ENCODE assay signal across 8 cellular contexts in genomic region chr19:662207-662961, GRCh38. TPM values are rescaled to one million over a fixed set of nuclear protein-coding genes. Genes with fewer than 3 reads are reported as not detected.
A peak's percentile ranks its signal among the peaks of the same experiment; 100 is the strongest.
DNase-seq lines count a peak whose midpoint lies in the region; ATAC-seq, FAIRE-seq and TF ChIP-seq lines count a peak whose summit lies in the region.

No MANE protein-coding gene starts in this region.

- H3K4me3 ChIP-seq in GM06990 (replicated peaks; ENCODE audit: low read depth, low read length) (peak overlapping the region; percentile 97), Peyer's patch (peak overlapping the region; percentile 96 to 100 (median 98)), right cardiac atrium (ENCODE audit: low read length) (peak overlapping the region; percentile 94), small intestine (ENCODE audit: low read depth in 1 of 2, low read length in 2 of 2) (peak overlapping the region; percentile 95 to 100)

- H3K4me1 Mint-ChIP-seq in HFFc6 (ENCODE audit: low read depth): peaks cover 32% of the 10 kb centered on the region

- peaks cover 4 to 63% (median 41%) of the 10 kb centered on the region in 4 donors for H3K4me1 ChIP-seq in Peyer's patch
- peaks cover 9% of the 10 kb centered on the region for H3K4me1 ChIP-seq in right cardiac atrium (ENCODE audit: control insufficient read depth, insufficient read depth, low read length)
- peaks cover 10 to 15% of the 10 kb centered on the region in 2 donors for H3K4me1 ChIP-seq in small intestine (ENCODE audit: control insufficient read depth in 2 of 2, insufficient read depth in 1 of 2, low read depth in 1 of 2, low read length in 1 of 2)

- peak in 1 of 2 donors; percentile 34 for TF ChIP-seq POLR2A in Peyer's patch (IDR thresholded peaks at IDR 0.05)

- intact Hi-C loops in right cardiac atrium (cut with DNase I) (loop anchor here in 1 of 4 donors (5.0 kb wide), 1 partner anchor 130 kb away; the partner anchor contains the start of gene CDC34), posterior cingulate gyrus (cut with DNase I) (loop anchor here (10.0 kb wide), 2 partner anchors 132 to 262 kb away; partner anchors contain the start of genes ARID3A and PTBP1)

- peak overlapping the region; percentile 78 for H3K27ac Mint-ChIP-seq in HFFc6

- DNase-seq in GM06990 (ENCODE audit: extremely low read depth, insufficient read length): peak; percentile 61
- DNase-seq in HFFc6: no peak
- DNase-seq in Peyer's patch: peak; percentile 83 to 89 (median 84)
- DNase-seq in activated naive CD4-positive, alpha-beta T cell treated with Interleukin-2 at 50 U/mL for 16 hours: peak; percentile 78
- DNase-seq in right cardiac atrium: peak in 1 of 3 donors; percentile 75
- peak; percentile 80 for DNase-seq in small intestine
- DNase-seq in posterior cingulate gyrus: no peak
- no peak for DNase-seq in anterior cingulate cortex (lab: John Stamatoyannopoulos, UW)

- peak overlapping the region; percentile 91 for H3K4me3 Mint-ChIP-seq in HFFc6

- peak in 1 of 2 donors; percentile 2 for ATAC-seq in right cardiac atrium

- peaks cover 3% of the 10 kb centered on the region for H3K27me3 Mint-ChIP-seq in HFFc6 (ENCODE audit: insufficient read depth)

- H3K27me3 ChIP-seq in GM06990 (replicated peaks; ENCODE audit: control insufficient read depth, insufficient read depth, low read length): no peaks in the 10 kb centered on the region
- H3K27me3 ChIP-seq in Peyer's patch: no peaks in the 10 kb centered on the region
- H3K27me3 ChIP-seq in right cardiac atrium (ENCODE audit: control insufficient read depth, insufficient read depth): no peaks in the 10 kb centered on the region
- no peaks in the 10 kb centered on the region for H3K27me3 ChIP-seq in small intestine (ENCODE audit: control insufficient read depth in 2 of 2, insufficient read depth in 2 of 2, low read length in 2 of 2)

- H3K27ac ChIP-seq in Peyer's patch (peak overlapping the region; percentile 94 to 99 (median 98)), right cardiac atrium (ENCODE audit: low read length) (peak overlapping the region; percentile 79), small intestine (ENCODE audit: low read depth in 1 of 2, low read length in 1 of 2) (peak overlapping the region; percentile 96 to 97)

- no peaks in the 10 kb centered on the region for H3K36me3 Mint-ChIP-seq in HFFc6 (ENCODE audit: low read depth)

- H3K9me3 ChIP-seq in Peyer's patch: no peaks in the 10 kb centered on the region
- no peaks in the 10 kb centered on the region for H3K9me3 ChIP-seq in right cardiac atrium (ENCODE audit: control insufficient read depth, low read length)
- no peaks in the 10 kb centered on the region for H3K9me3 ChIP-seq in small intestine (ENCODE audit: control insufficient read depth, low read depth)

- H3K36me3 ChIP-seq in GM06990 (ENCODE audit: control insufficient read depth, insufficient read depth, low read length) (peaks cover 10% of the 10 kb centered on the region), Peyer's patch (peaks cover 0 to 7% (median 0%) of the 10 kb centered on the region in 3 donors), small intestine (ENCODE audit: control insufficient read depth in 2 of 2, insufficient read depth in 2 of 2, low read length in 2 of 2) (peaks cover 0 to 2% of the 10 kb centered on the region in 2 donors)

- H3K9me3 Mint-ChIP-seq in HFFc6: no peaks in the 10 kb centered on the region

- no peak for FAIRE-seq in small intestine (lab: Jason Lieb, UNC)

- WGBS in right cardiac atrium: under 1% methylated on average over 81 of the region's 81 CpGs
- WGBS in small intestine, 3 donors: 0 to 1% (median 0%) methylated on average over 64 to 81 of the region's 81 CpGs

- no peak for TF ChIP-seq CTCF in GM06990 (IDR thresholded peaks at IDR 0.05; ENCODE audit: insufficient read depth, low read length, poor library complexity, severe bottlenecking)
- TF ChIP-seq CTCF in HFFc6 (IDR thresholded peaks at IDR 0.05): no peak
- TF ChIP-seq CTCF in Peyer's patch (IDR thresholded peaks at IDR 0.05): no peak

RNA-seq across cellular contexts. Expression of gene RNF126, which starts 0.6 kb away (rescaled TPM):
- total RNA-seq in HFFc6 (2021; fragmentation: NEBNext Ultra II Directional; extraction: Animal tissue kit (Norgen Biotek cat#: 25700)): 10 to 100 TPM; 35.8 to 39.2 (median 38.2) TPM
- 100 to 1,000 TPM in 3 of 4 donors, 10 to 100 TPM in 1; 83.3 to 119 (median 115) TPM for total RNA-seq in Peyer's patch
- total RNA-seq in right cardiac atrium: 10 to 100 TPM; 21.7 to 37.6 (median 28.0) TPM
- 24.5 TPM for polyA plus RNA-seq in right cardiac atrium
- 10 to 100 TPM; 54.4 to 60.2 (median 56.5) TPM for polyA plus RNA-seq in small intestine

RNA-seq across cellular contexts. Expression of gene FSTL3, which starts 13.8 kb away (rescaled TPM):
- 100 to 1,000 TPM in 3 of 6 experiments, 10 to 100 TPM in 3; 97.1 to 123 (median 101) TPM for total RNA-seq in HFFc6 (2021; fragmentation: NEBNext Ultra II Directional; extraction: Animal tissue kit (Norgen Biotek cat#: 25700))
- total RNA-seq in Peyer's patch: 10 to 100 TPM; 13.8 to 94.9 (median 34.9) TPM
- 100 to 1,000 TPM in 1 of 4 donors, 10 to 100 TPM in 3; 47.1 to 110 (median 61.9) TPM for total RNA-seq in right cardiac atrium
- 64.1 TPM for polyA plus RNA-seq in right cardiac atrium
- 10 to 100 TPM in 1 of 3 donors, 1 to 10 TPM in 2; 4.0 to 30.0 (median 5.4) TPM for polyA plus RNA-seq in small intestine

RNA-seq across cellular contexts. Expression of gene FGF22, which starts 22.7 kb away (rescaled TPM):
- total RNA-seq in HFFc6 (2021; fragmentation: NEBNext Ultra II Directional; extraction: Animal tissue kit (Norgen Biotek cat#: 25700)): under 1 TPM in 2 of 6 experiments, not detected in 4; 0.17 to 0.18 TPM
- total RNA-seq in Peyer's patch (not detected), right cardiac atrium (under 1 TPM in 3 of 4 donors, not detected in 1; 0.15 to 0.34 (median 0.17) TPM)
- polyA plus RNA-seq in right cardiac atrium (0.23 TPM), small intestine (under 1 TPM in 1 of 3 donors, not detected in 2; 0.30 TPM)

RNA-seq across cellular contexts. Expression of gene POLRMT, which starts 29.0 kb away (rescaled TPM):
- total RNA-seq in HFFc6 (2021; fragmentation: NEBNext Ultra II Directional; extraction: Animal tissue kit (Norgen Biotek cat#: 25700)): 10 to 100 TPM; 29.9 to 44.2 (median 34.7) TPM
- 100 to 1,000 TPM in 1 of 4 donors, 10 to 100 TPM in 3; 33.8 to 119 (median 70.5) TPM for total RNA-seq in Peyer's patch
- total RNA-seq in right cardiac atrium: 10 to 100 TPM; 36.1 to 46.4 (median 45.1) TPM
- 36.8 TPM for polyA plus RNA-seq in right cardiac atrium
- 100 to 1,000 TPM in 1 of 3 donors, 10 to 100 TPM in 2; 74.1 to 153 (median 99.4) TPM for polyA plus RNA-seq in small intestine

RNA-seq across cellular contexts. Expression of gene PRSS57, which starts 32.9 kb away (rescaled TPM):
- not detected for total RNA-seq in HFFc6 (2021; fragmentation: NEBNext Ultra II Directional; extraction: Animal tissue kit (Norgen Biotek cat#: 25700))
- not detected for total RNA-seq in Peyer's patch
- total RNA-seq in right cardiac atrium: not detected
- not detected for polyA plus RNA-seq in right cardiac atrium
- not detected for polyA plus RNA-seq in small intestine

Comparison
In these comparisons a context has a peak if more than half of its experiments do, and no peak if none do; other contexts are left out.
1. DNase-seq: peak in GM06990 (single experiment), Peyer's patch (3 of 3), activated naive CD4-positive, alpha-beta T cell treated with Interleukin-2 at 50 U/mL for 16 hours (single experiment) and small intestine (single experiment); none in HFFc6 (single experiment), posterior cingulate gyrus (0 of 10) and anterior cingulate cortex (0 of 58).
2. Peak in every context shown above with its lines, with median percentiles within 50 percentile points of each other: H3K4me3 ChIP-seq and H3K27ac ChIP-seq.